Comparison of ENCODE assay signal across 13 cellular contexts in genomic region chr9:137030528-137030927, GRCh38. TPM values are rescaled to one million over a fixed set of nuclear protein-coding genes. Genes with fewer than 3 reads are reported as not detected.
A peak's percentile ranks its signal among the peaks of the same experiment; 100 is the strongest.
DNase-seq lines count a peak whose midpoint lies in the region; ATAC-seq, FAIRE-seq and TF ChIP-seq lines count a peak whose summit lies in the region.
"Had no signal": no experiment of that assay in that cellular context is flagged by ENCODE, and none has a peak within 500 bp of the region (broad histone marks: within the 10 kb centered on the region; RNA-seq: fewer than 3 reads in every experiment).

No MANE protein-coding gene starts in this region.

- WGBS in GM12878 (ENCODE audit: insufficient coverage, insufficient replicate concordance, low lambda C conversion rate, missing lambda C conversion rate) = under 1% methylated on average over 21 of the region's 21 CpGs

- peak overlapping the region; percentile 67 for H3K27ac Mint-ChIP-seq in T-helper 2 cell treated with Interferon-gamma antibody and Interleukin-4, amounts not matched to agents 5 μg/mL and 100 μg/mL, for 36 hours

- no peak overlapping the region for H2AFZ ChIP-seq in GM12878 (ENCODE audit: control insufficient read depth, low read depth, low read length)

- H3K79me2 ChIP-seq in GM12878 (ENCODE audit: control insufficient read depth, insufficient read depth, low read length) = no peaks in the 10 kb centered on the region

- H3K27ac ChIP-seq in GM12878 (ENCODE audit: control insufficient read depth, insufficient read depth) = no peak overlapping the region
- H3K27ac ChIP-seq: sigmoid colon, testis had no signal

- H3K27me3 ChIP-seq in GM12878 (replicated peaks in 1 of 2; ENCODE audit: control insufficient read depth in 2 of 2, insufficient read depth in 2 of 2, low read length in 1 of 2) = peaks cover 0 to 2% of the 10 kb centered on the region in 2 experiments; a peak in 2 of 4 replicates
- H3K27me3 ChIP-seq: testis had no signal

- no peak overlapping the region for H3K9ac ChIP-seq in GM12878 (ENCODE audit: control insufficient read depth, insufficient read depth, low read length)

- FAIRE-seq in GM12878 (lab: Jason Lieb, UNC) = no peak
- FAIRE-seq: A204.1 had no signal

- peaks cover 50% of the 10 kb centered on the region for H3K4me1 ChIP-seq in GM12878 (ENCODE audit: control insufficient read depth, insufficient read depth, low read length)

- H3K36me3 Mint-ChIP-seq in T-helper 2 cell treated with Interferon-gamma antibody and Interleukin-4, amounts not matched to agents 5 μg/mL and 100 μg/mL, for 36 hours (ENCODE audit: low read depth) = no peaks in the 10 kb centered on the region

- TF ChIP-seq CTCF in GM12878 (IDR thresholded peaks at IDR 0.05 in 2 of 3, conservative IDR thresholded peaks at IDR 0.05 in 1 of 3; ENCODE audit: control insufficient read depth in 2 of 3, extremely low read depth in 1 of 3, insufficient read depth in 1 of 3, low read depth in 3 of 3, low read length in 3 of 3) = no peak

- RAD21 ChIA-PET in GM12878 (lab: Charles Lee; ENCODE audit: unreplicated experiment) = interaction anchor here (1.0 to 2.1 kb wide), 2 partner anchors 37 to 83 kb away, joined by 4 to 15 read pairs; no protein-coding TSS in a partner anchor

- DNase-seq in NK-92 treated with Interleukin-12 subunit alpha and Interleukin-12 subunit beta, amount 100 ng/mL, for 24 hours (lab: John Stamatoyannopoulos, UW) = peak; percentile 72
- no peak for DNase-seq in NK-92 (lab: John Stamatoyannopoulos, UW; ENCODE audit: unreplicated experiment)
- DNase-seq in T-helper 2 cell treated with Interferon-gamma antibody and Interleukin-4, amounts not matched to agents 5 μg/mL and 100 μg/mL, for 36 hours (ENCODE audit: low spot score) = peak; percentile 49
- DNase-seq in GM12878 (ENCODE audit: low read depth, low spot score) = peak; percentile 42
- peak; percentile 73 for DNase-seq in stimulated activated CD8-positive, alpha-beta memory T cell treated with anti-CD3 and anti-CD28 coated beads, Interleukin-4, amount 100 ng/mL, for 48 hours
- DNase-seq: left cardiac atrium, sigmoid colon, testis had no signal

- no TSS peak for BruUV-seq in GM12878 (replicated peaks; lab: Mats Ljungman, UMichigan)

- no peak for TF ChIP-seq EP300 in GM12878 (IDR thresholded peaks at IDR 0.05; ENCODE audit: borderline replicate concordance in 1 of 2, control insufficient read depth in 1 of 2, low read depth in 2 of 2, low read length in 2 of 2)

- H3K4me2 ChIP-seq in GM12878 (ENCODE audit: control insufficient read depth, insufficient read depth) = peak overlapping the region; percentile 30; the same call in 1 of the 2 replicates

- no peaks in the 10 kb centered on the region for H3K36me3 ChIP-seq in GM12878 (ENCODE audit: control insufficient read depth in 2 of 2, insufficient read depth in 2 of 2, low read length in 1 of 2)
- H3K36me3 ChIP-seq: sigmoid colon had no signal

- H4K20me1 ChIP-seq in GM12878 (ENCODE audit: control insufficient read depth, insufficient read depth) = no peaks in the 10 kb centered on the region

- intact Hi-C loops in GM12878 (cut with micrococcal nuclease; ENCODE audit: unreplicated experiment) = no loop called here

- H3K27me3 Mint-ChIP-seq in T-helper 2 cell treated with Interferon-gamma antibody and Interleukin-4, amounts not matched to agents 5 μg/mL and 100 μg/mL, for 36 hours (ENCODE audit: low read depth) = no peaks in the 10 kb centered on the region

- in situ Hi-C loops in GM12878 (cut with MboI) = no loop called here

- peak overlapping the region; percentile 50 for H3K4me3 Mint-ChIP-seq in T-helper 2 cell treated with Interferon-gamma antibody and Interleukin-4, amounts not matched to agents 5 μg/mL and 100 μg/mL, for 36 hours

- no peaks in the 10 kb centered on the region for H3K9me3 Mint-ChIP-seq in T-helper 2 cell treated with Interferon-gamma antibody and Interleukin-4, amounts not matched to agents 5 μg/mL and 100 μg/mL, for 36 hours

- CTCF ChIA-PET in GM12878 (lab: Yijun Ruan, JAX) = interaction anchor here (1.4 to 4.7 kb wide), 10 partner anchors 16 to 243 kb away, joined by 4 to 65 read pairs (median 8); partner anchors contain the start of genes C8G, CLIC3, PAXX and SAPCD2

- SMC1A ChIA-PET in GM12878 (lab: Charles Lee; ENCODE audit: uncharacterized antibody, unreplicated experiment) = interaction anchor here (2.1 kb wide), 1 partner anchor 82 kb away, joined by 14 read pairs; no protein-coding TSS in a partner anchor

- no peak for TF ChIP-seq RAD21 in GM12878 (IDR thresholded peaks at IDR 0.05; ENCODE audit: insufficient read depth, low read depth, low read length)

- no peak for TF ChIP-seq POLR2A in GM12878 (IDR thresholded peaks at IDR 0.05; ENCODE audit: low read depth, low read length)

- no peak overlapping the region for H3K4me3 ChIP-seq in GM12878
- H3K4me3 ChIP-seq: sigmoid colon, testis had no signal

- ATAC-seq in GM12878 = no peak
- ATAC-seq in HG02981 (IDR thresholded peaks at IDR 0.05; ENCODE audit: unreplicated experiment) = no peak
- ATAC-seq in GM19023 (IDR thresholded peaks at IDR 0.05; ENCODE audit: unreplicated experiment) = no peak
- ATAC-seq in HG03565 (IDR thresholded peaks at IDR 0.05; ENCODE audit: unreplicated experiment) = no peak
- ATAC-seq: left cardiac atrium had no signal

- H3K4me1 Mint-ChIP-seq in T-helper 2 cell treated with Interferon-gamma antibody and Interleukin-4, amounts not matched to agents 5 μg/mL and 100 μg/mL, for 36 hours (ENCODE audit: low read depth) = peaks cover 36% of the 10 kb centered on the region

- no peaks in the 10 kb centered on the region for H3K9me3 ChIP-seq in GM12878 (replicated peaks; ENCODE audit: control insufficient read depth, insufficient read depth, low read length)
- H3K9me3 ChIP-seq: sigmoid colon, testis had no signal

- POLR2A ChIA-PET in GM12878 (lab: Charles Lee) = interaction anchor here (0.5 kb wide), 1 partner anchor 11 kb away, joined by 4 read pairs; no protein-coding TSS in a partner anchor

RNA-seq across cellular contexts. Expression of gene FUT7, which starts 1.4 kb away (rescaled TPM):
- not detected in 2 replicates for total RNA-seq in GM12878 (2013; cell fraction: nucleolus; rRNA removed)
- total RNA-seq in GM12878 (2014; rRNA removed) (0.16 and 0.17 TPM in 2 replicates), GM12878 (2014; rRNA removed; fragmentation: Illumina TruSeq; extraction: Trizol) (0.04 and 0.05 TPM in 2 replicates), GM12878 (2021) (0.13 and 0.16 TPM in 2 replicates)
- polyA plus RNA-seq in GM12878 (2011; ENCODE audit: low read depth) = not detected
- polyA plus RNA-seq in GM12878 (2011; rRNA removed) (0.12 and 0.23 TPM in 2 replicates), GM12878 (2014; fragmentation: Illumina TruSeq; extraction: Trizol) (0.04 TPM in 1 of 2 replicates, not detected in the other), GM12878 (2014; fragmentation: Nextera tagmentation; extraction: Ambion mirVana) (not detected), GM12878 (2014; rRNA removed) (0.25 and 0.29 TPM in 2 replicates), GM12878 (2016; fragmentation: Nextera tagmentation; extraction: Ambion mirVana) (under 1 TPM; 0.32 to 0.62 TPM)
- polyA plus RNA-seq in GM12878 (2011; cell fraction: cytosol; rRNA removed) = 0.45 and 0.55 TPM in 2 replicates
- polyA plus RNA-seq in GM12878 (2011; cell fraction: nucleus; rRNA removed) = 0.34 and 0.36 TPM in 2 replicates
- polyA plus RNA-seq in GM12878 (2012) = not detected in 2 replicates
- not detected in 2 replicates for polyA minus RNA-seq in GM12878 (2011; rRNA and poly(A)+ RNA removed)
- 0.40 TPM in 1 of 2 replicates, not detected in the other for polyA minus RNA-seq in GM12878 (2011; cell fraction: cytosol; rRNA and poly(A)+ RNA removed)
- polyA minus RNA-seq in GM12878 (2011; cell fraction: nucleus; rRNA and poly(A)+ RNA removed) = 0.29 TPM in 1 of 2 replicates, not detected in the other
- total RNA-seq: LHCN-M2 had no signal

RNA-seq across cellular contexts. Expression of gene ABCA2, which starts 2.5 kb away (rescaled TPM):
- total RNA-seq in GM12878 (2013; cell fraction: nucleolus; rRNA removed) = 6.5 and 6.7 TPM in 2 replicates
- total RNA-seq in GM12878 (2014; rRNA removed) = 0.93 and 1.2 TPM in 2 replicates
- 0.13 and 0.46 TPM in 2 replicates for total RNA-seq in GM12878 (2014; rRNA removed; fragmentation: Illumina TruSeq; extraction: Trizol)
- 1.8 and 2.6 TPM in 2 replicates for total RNA-seq in GM12878 (2021)
- 1.1 TPM for polyA plus RNA-seq in GM12878 (2011; ENCODE audit: low read depth)
- polyA plus RNA-seq in GM12878 (2011; rRNA removed) = 1.2 and 2.3 TPM in 2 replicates
- polyA plus RNA-seq in GM12878 (2011; cell fraction: cytosol; rRNA removed) = 3.5 and 5.1 TPM in 2 replicates
- polyA plus RNA-seq in GM12878 (2011; cell fraction: nucleus; rRNA removed) = 59.2 and 70.7 TPM in 2 replicates
- polyA plus RNA-seq in GM12878 (2012) = 2.2 and 2.7 TPM in 2 replicates
- polyA plus RNA-seq in GM12878 (2014; fragmentation: Illumina TruSeq; extraction: Trizol) = 0.08 and 0.34 TPM in 2 replicates
- polyA plus RNA-seq in GM12878 (2014; fragmentation: Nextera tagmentation; extraction: Ambion mirVana) = not detected
- 1.1 and 2.7 TPM in 2 replicates for polyA plus RNA-seq in GM12878 (2014; rRNA removed)
- polyA plus RNA-seq in GM12878 (2016; fragmentation: Nextera tagmentation; extraction: Ambion mirVana) = under 1 TPM; 0.25 to 0.35 TPM
- polyA minus RNA-seq in GM12878 (2011; rRNA and poly(A)+ RNA removed) = 2.4 and 4.2 TPM in 2 replicates
- 2.7 and 3.4 TPM in 2 replicates for polyA minus RNA-seq in GM12878 (2011; cell fraction: cytosol; rRNA and poly(A)+ RNA removed)
- 6.6 and 12.3 TPM in 2 replicates for polyA minus RNA-seq in GM12878 (2011; cell fraction: nucleus; rRNA and poly(A)+ RNA removed)

RNA-seq across cellular contexts. Expression of gene NPDC1, which starts 15.4 kb away (rescaled TPM):
- total RNA-seq in GM12878 (2013; cell fraction: nucleolus; rRNA removed) = 0.49 and 0.92 TPM in 2 replicates
- total RNA-seq in GM12878 (2014; rRNA removed) (0.11 and 1.2 TPM in 2 replicates), GM12878 (2014; rRNA removed; fragmentation: Illumina TruSeq; extraction: Trizol) (0.13 TPM in 1 of 2 replicates, not detected in the other), GM12878 (2021) (0.64 and 1.5 TPM in 2 replicates)
- polyA plus RNA-seq in GM12878 (2011; ENCODE audit: low read depth) = not detected
- polyA plus RNA-seq in GM12878 (2011; rRNA removed) (0.14 and 0.19 TPM in 2 replicates), GM12878 (2014; fragmentation: Illumina TruSeq; extraction: Trizol) (0.04 TPM in 1 of 2 replicates, not detected in the other), GM12878 (2014; fragmentation: Nextera tagmentation; extraction: Ambion mirVana) (not detected), GM12878 (2014; rRNA removed) (0.42 and 0.58 TPM in 2 replicates), GM12878 (2016; fragmentation: Nextera tagmentation; extraction: Ambion mirVana) (1 to 10 TPM; 1.1 to 1.7 TPM)
- polyA plus RNA-seq in GM12878 (2011; cell fraction: cytosol; rRNA removed) = 0.06 and 0.10 TPM in 2 replicates
- polyA plus RNA-seq in GM12878 (2011; cell fraction: nucleus; rRNA removed) = 1.9 TPM in 2 replicates
- polyA plus RNA-seq in GM12878 (2012) = 0.72 and 1.2 TPM in 2 replicates
- polyA minus RNA-seq in GM12878 (2011; rRNA and poly(A)+ RNA removed) = not detected in 2 replicates
- 1.5 and 2.7 TPM in 2 replicates for polyA minus RNA-seq in GM12878 (2011; cell fraction: cytosol; rRNA and poly(A)+ RNA removed)
- polyA minus RNA-seq in GM12878 (2011; cell fraction: nucleus; rRNA and poly(A)+ RNA removed) = 0.38 TPM in 1 of 2 replicates, not detected in the other

RNA-seq across cellular contexts. Expression of gene ENTPD2, which starts 23.3 kb away (rescaled TPM):
- total RNA-seq in GM12878 (2013; cell fraction: nucleolus; rRNA removed) = 2.4 and 2.8 TPM in 2 replicates
- total RNA-seq in GM12878 (2014; rRNA removed) (0.05 and 0.40 TPM in 2 replicates), GM12878 (2014; rRNA removed; fragmentation: Illumina TruSeq; extraction: Trizol) (not detected in 2 replicates), GM12878 (2021) (1.4 and 2.0 TPM in 2 replicates)
- 0.47 TPM for polyA plus RNA-seq in GM12878 (2011; ENCODE audit: low read depth)
- polyA plus RNA-seq in GM12878 (2011; rRNA removed) (0.19 TPM in 1 of 2 replicates, not detected in the other), GM12878 (2014; fragmentation: Illumina TruSeq; extraction: Trizol) (0.18 TPM in 1 of 2 replicates, not detected in the other), GM12878 (2014; fragmentation: Nextera tagmentation; extraction: Ambion mirVana) (under 1 TPM in 1 of 2 experiments, not detected in 1; 0.15 TPM), GM12878 (2014; rRNA removed) (0.91 and 1.2 TPM in 2 replicates), GM12878 (2016; fragmentation: Nextera tagmentation; extraction: Ambion mirVana) (1 to 10 TPM; 1.5 to 1.8 TPM)
- polyA plus RNA-seq in GM12878 (2011; cell fraction: cytosol; rRNA removed) = 0.22 and 0.43 TPM in 2 replicates
- polyA plus RNA-seq in GM12878 (2011; cell fraction: nucleus; rRNA removed) = 2.8 and 3.3 TPM in 2 replicates
- 1.8 and 4.3 TPM in 2 replicates for polyA plus RNA-seq in GM12878 (2012)
- polyA minus RNA-seq in GM12878 (2011; rRNA and poly(A)+ RNA removed) = not detected in 2 replicates
- polyA minus RNA-seq in GM12878 (2011; cell fraction: cytosol; rRNA and poly(A)+ RNA removed) = not detected in 2 replicates
- polyA minus RNA-seq in GM12878 (2011; cell fraction: nucleus; rRNA and poly(A)+ RNA removed) = 0.36 TPM in 1 of 2 replicates, not detected in the other
- total RNA-seq: LHCN-M2 had no signal

RNA-seq across cellular contexts. Expression of gene CLIC3, which starts 34.2 kb away (rescaled TPM):
- total RNA-seq in GM12878 (2013; cell fraction: nucleolus; rRNA removed) = not detected in 2 replicates
- total RNA-seq in GM12878 (2014; rRNA removed) = not detected in 2 replicates
- total RNA-seq in GM12878 (2014; rRNA removed; fragmentation: Illumina TruSeq; extraction: Trizol) = not detected in 2 replicates
- total RNA-seq in GM12878 (2021) = not detected in 2 replicates
- polyA plus RNA-seq in GM12878 (2011; ENCODE audit: low read depth) = not detected
- polyA plus RNA-seq in GM12878 (2011; rRNA removed) = not detected in 2 replicates
- polyA plus RNA-seq in GM12878 (2011; cell fraction: cytosol; rRNA removed) = not detected in 2 replicates
- not detected in 2 replicates for polyA plus RNA-seq in GM12878 (2011; cell fraction: nucleus; rRNA removed)
- polyA plus RNA-seq in GM12878 (2012) = 0.18 TPM in 1 of 2 replicates, not detected in the other
- not detected in 2 replicates for polyA plus RNA-seq in GM12878 (2014; fragmentation: Illumina TruSeq; extraction: Trizol)
- polyA plus RNA-seq in GM12878 (2014; fragmentation: Nextera tagmentation; extraction: Ambion mirVana) = not detected
- polyA plus RNA-seq in GM12878 (2014; rRNA removed) = 0.25 TPM in 1 of 2 replicates, not detected in the other
- under 1 TPM in 1 of 2 experiments, not detected in 1; 0.31 TPM for polyA plus RNA-seq in GM12878 (2016; fragmentation: Nextera tagmentation; extraction: Ambion mirVana)
- polyA minus RNA-seq in GM12878 (2011; rRNA and poly(A)+ RNA removed) = not detected in 2 replicates
- polyA minus RNA-seq in GM12878 (2011; cell fraction: cytosol; rRNA and poly(A)+ RNA removed) = 0.94 and 1.6 TPM in 2 replicates
- polyA minus RNA-seq in GM12878 (2011; cell fraction: nucleus; rRNA and poly(A)+ RNA removed) = not detected in 2 replicates
